In genomic region chr22:43821606-43822425, GRCh38 we compare ENCODE assay signal across 17 cellular contexts. TPM values are rescaled to one million over a fixed set of nuclear protein-coding genes. Genes with fewer than 3 reads are reported as not detected.
"Had no signal": no experiment of that assay in that cellular context is flagged by ENCODE, and none has a peak within 500 bp of the region (broad histone marks: within the 10 kb centered on the region; RNA-seq: fewer than 3 reads in every experiment).

No MANE protein-coding gene starts in this region.

- H3K27me3 ChIP-seq: body of pancreas, right lobe of liver, uterus had no signal

- H3K4me1 Mint-ChIP-seq: activated naive CD8-positive, alpha-beta T cell treated with anti-CD3 and anti-CD28 coated beads for 36 hours; central memory CD8-positive, alpha-beta T cell; naive B cell had no signal

- H3K36me3 ChIP-seq: prostate gland, right lobe of liver, spleen, uterus had no signal

- H3K27ac ChIP-seq: body of pancreas, epithelial cell of prostate, prostate gland, right lobe of liver, spleen, uterus had no signal

- H3K4me3 ChIP-seq: body of pancreas, prostate gland, right lobe of liver, spleen, uterus had no signal

- H3K4me3 Mint-ChIP-seq: activated CD8-positive, alpha-beta T cell treated with anti-CD3 and anti-CD28 coated beads, Interleukin-2, amount 10 ng/mL, durations not matched to agents 7 days and 5 days; activated naive CD8-positive, alpha-beta T cell treated with anti-CD3 and anti-CD28 coated beads for 36 hours; central memory CD8-positive, alpha-beta T cell; effector memory CD8-positive, alpha-beta T cell had no signal

- ATAC-seq: activated CD8-positive, alpha-beta T cell treated with anti-CD3 and anti-CD28 coated beads, Interleukin-2, amount 10 ng/mL, durations not matched to agents 7 days and 5 days; body of pancreas; effector memory CD8-positive, alpha-beta T cell had no signal

- H3K4me1 ChIP-seq: prostate gland, spleen, uterus had no signal

- H3K9me3 Mint-ChIP-seq: activated naive CD8-positive, alpha-beta T cell treated with anti-CD3 and anti-CD28 coated beads for 36 hours; central memory CD8-positive, alpha-beta T cell; effector memory CD8-positive, alpha-beta T cell; naive B cell had no signal

- H3K9me3 ChIP-seq: body of pancreas, prostate gland, right lobe of liver, spleen, uterus had no signal

- H3K27ac Mint-ChIP-seq: activated CD8-positive, alpha-beta T cell treated with anti-CD3 and anti-CD28 coated beads, Interleukin-2, amount 10 ng/mL, durations not matched to agents 7 days and 5 days; activated naive CD8-positive, alpha-beta T cell treated with anti-CD3 and anti-CD28 coated beads for 36 hours; effector memory CD8-positive, alpha-beta T cell had no signal

- DNase-seq: activated CD4-positive, alpha-beta T cell treated with anti-CD3 and anti-CD28 coated beads for 48 hours; activated CD8-positive, alpha-beta T cell treated with anti-CD3 and anti-CD28 coated beads, Interleukin-2, amount 10 ng/mL, durations not matched to agents 7 days and 5 days; activated naive CD8-positive, alpha-beta T cell treated with anti-CD3 and anti-CD28 coated beads for 36 hours; amygdala; body of pancreas; effector memory CD8-positive, alpha-beta T cell; left colon; naive B cell; nucleus accumbens; right lobe of liver; spleen; T-helper 2 cell; uterus had no signal

- H3K36me3 Mint-ChIP-seq: activated naive CD8-positive, alpha-beta T cell treated with anti-CD3 and anti-CD28 coated beads for 36 hours; naive B cell had no signal

RNA-seq across cellular contexts. Expression of gene SULT4A1, which starts 40.5 kb away (rescaled TPM):
- total RNA-seq: activated CD8-positive, alpha-beta T cell treated with anti-CD3 and anti-CD28 coated beads, Interleukin-2, amount 10 ng/mL, durations not matched to agents 7 days and 5 days; lung microvascular endothelial cell had no signal
